8 cellular contexts compared by ENCODE assay signal in genomic region chr13:111152836-111153235, GRCh38. TPM values are rescaled to one million over a fixed set of nuclear protein-coding genes. Genes with fewer than 3 reads are reported as not detected.
A peak's percentile ranks its signal among the peaks of the same experiment; 100 is the strongest.
DNase-seq lines count a peak whose midpoint lies in the region; ATAC-seq and TF ChIP-seq lines count a peak whose summit lies in the region.

No MANE protein-coding gene starts in this region.

- peak overlapping the region; percentile 99 for H3K9ac ChIP-seq in DND-41 (ENCODE audit: low read depth, low read length)

- peaks cover 43% of the 10 kb centered on the region for H3K4me1 ChIP-seq in DND-41 (ENCODE audit: insufficient read depth, low read length)

- peak overlapping the region; percentile 90 to 92 for H3K27ac Mint-ChIP-seq in natural killer cell

- peak overlapping the region; percentile 93 for H3K4me3 Mint-ChIP-seq in natural killer cell

- peak overlapping the region; percentile 97 for H2AFZ ChIP-seq in DND-41 (ENCODE audit: low read depth, low read length)

- peaks cover 19% of the 10 kb centered on the region for H3K36me3 ChIP-seq in DND-41 (ENCODE audit: insufficient read depth, low read length)

- H3K27ac ChIP-seq in DND-41 (ENCODE audit: low read length) (peak overlapping the region; percentile 91), dorsolateral prefrontal cortex (peak overlapping the region; percentile 78 to 99 (median 96))

- DNase-seq in DND-41 (no peak), NCI-H2227 treated with DMSO at 0.1 percent for 48 hours (lab: John Stamatoyannopoulos, UW) (peak; percentile 3), dorsolateral prefrontal cortex (peak in 1 of 10 donors; percentile 26), natural killer cell (no peak), omental fat pad (ENCODE audit: low spot score) (no peak)

- peaks cover 21 to 25% of the 10 kb centered on the region in 2 donors for H3K4me1 Mint-ChIP-seq in natural killer cell

- H3K27me3 Mint-ChIP-seq in natural killer cell (ENCODE audit: low read depth in 2 of 2): peaks cover 9 to 10% of the 10 kb centered on the region in 2 donors

- intact Hi-C loops in dorsolateral prefrontal cortex (cut with DNase I) (loop anchor here (2.0 to 10.0 kb wide), 4 partner anchors 56 to 238 kb away; partner anchors contain the start of gene ANKRD10 (in 1 of the 2)), natural killer cell (cut with micrococcal nuclease) (loop anchor here (1.0 to 2.0 kb wide), 3 partner anchors 24 to 238 kb away; partner anchors contain the start of gene ANKRD10)

- TF ChIP-seq CTCF in DND-41 (IDR thresholded peaks at IDR 0.05; ENCODE audit: borderline replicate concordance, extremely low read depth, low read length, poor library complexity, severe bottlenecking): no peak
- no peak for TF ChIP-seq CTCF in dorsolateral prefrontal cortex (IDR thresholded peaks at IDR 0.05 in 54 of 56, conservative IDR thresholded peaks at IDR 0.05 in 2 of 56; ENCODE audit: low read depth in 1 of 56, partially characterized antibody in 56 of 56)
- no peak for TF ChIP-seq CTCF in natural killer cell (IDR thresholded peaks at IDR 0.05)
- TF ChIP-seq CTCF in omental fat pad (IDR thresholded peaks at IDR 0.05): no peak

- ATAC-seq in DND-41 (ENCODE audit: insufficient read depth, low read depth) (no peak), natural killer cell (no peak), HG03095 (IDR thresholded peaks at IDR 0.05; ENCODE audit: unreplicated experiment) (no peak), omental fat pad (ENCODE audit: low FRiP score) (no peak), GM18511 (IDR thresholded peaks at IDR 0.05; ENCODE audit: unreplicated experiment) (no peak), HG03135 (IDR thresholded peaks at IDR 0.05; ENCODE audit: unreplicated experiment) (no peak)

- no peaks in the 10 kb centered on the region for H3K9me3 Mint-ChIP-seq in natural killer cell

- peaks cover 50% of the 10 kb centered on the region for H3K79me2 ChIP-seq in DND-41 (ENCODE audit: insufficient read depth, low read length)

- H3K4me3 ChIP-seq in DND-41 (ENCODE audit: low read depth in 1 of 2, low read length in 2 of 2) (peak overlapping the region; percentile 98 to 99), dorsolateral prefrontal cortex (peak overlapping the region; percentile 56 to 99 (median 90))

- peak overlapping the region; percentile 98 for H3K4me2 ChIP-seq in DND-41 (ENCODE audit: insufficient read depth, low read length)

- no peaks in the 10 kb centered on the region for H3K36me3 Mint-ChIP-seq in natural killer cell

- H3K9me3 ChIP-seq in DND-41 (ENCODE audit: insufficient read depth, low read length, severe bottlenecking): no peaks in the 10 kb centered on the region

- H3K27me3 ChIP-seq in DND-41 (ENCODE audit: insufficient read depth, low read length, poor library complexity) (peaks cover 6% of the 10 kb centered on the region), dorsolateral prefrontal cortex (no peaks in the 10 kb centered on the region)

- peaks cover 23% of the 10 kb centered on the region for H4K20me1 ChIP-seq in DND-41 (ENCODE audit: insufficient read depth, low read length)

RNA-seq across cellular contexts. Expression of gene ARHGEF7, which starts 37.7 kb away (rescaled TPM):
- total RNA-seq in dorsolateral prefrontal cortex (100 to 1,000 TPM; 147 to 344 (median 238) TPM), natural killer cell (100 to 1,000 TPM in 2 of 3 donors, 10 to 100 TPM in 1; 99.9 to 135 (median 105) TPM), omental fat pad (100 to 1,000 TPM in 2 of 4 donors, 10 to 100 TPM in 2; 69.9 to 163 (median 102) TPM)
